1 cellular context compared by ENCODE assay signal in genomic region chr6:159077123-159077522, GRCh38.
TF ChIP-seq lines count a peak whose summit lies in the region.

No MANE protein-coding gene starts in this region.

TF ChIP-seq in WTC11, 78 proteins besides CTCF, POLR2A, EP300 and RAD21 (continued from another document):
- TF ChIP-seq PRDM15 (CRISPR knock-in tag; IDR thresholded peaks at IDR 0.05): no peak
- no peak for TF ChIP-seq RELA (CRISPR knock-in tag; IDR thresholded peaks at IDR 0.05; ENCODE audit: borderline replicate concordance)
- no peak for TF ChIP-seq SMAD4 (CRISPR knock-in tag; IDR thresholded peaks at IDR 0.05)
- TF ChIP-seq OVOL2 (CRISPR knock-in tag; IDR thresholded peaks at IDR 0.05; ENCODE audit: borderline replicate concordance): no peak
- TF ChIP-seq ETV6 (CRISPR knock-in tag; IDR thresholded peaks at IDR 0.05): no peak
- TF ChIP-seq, protein P1, sequence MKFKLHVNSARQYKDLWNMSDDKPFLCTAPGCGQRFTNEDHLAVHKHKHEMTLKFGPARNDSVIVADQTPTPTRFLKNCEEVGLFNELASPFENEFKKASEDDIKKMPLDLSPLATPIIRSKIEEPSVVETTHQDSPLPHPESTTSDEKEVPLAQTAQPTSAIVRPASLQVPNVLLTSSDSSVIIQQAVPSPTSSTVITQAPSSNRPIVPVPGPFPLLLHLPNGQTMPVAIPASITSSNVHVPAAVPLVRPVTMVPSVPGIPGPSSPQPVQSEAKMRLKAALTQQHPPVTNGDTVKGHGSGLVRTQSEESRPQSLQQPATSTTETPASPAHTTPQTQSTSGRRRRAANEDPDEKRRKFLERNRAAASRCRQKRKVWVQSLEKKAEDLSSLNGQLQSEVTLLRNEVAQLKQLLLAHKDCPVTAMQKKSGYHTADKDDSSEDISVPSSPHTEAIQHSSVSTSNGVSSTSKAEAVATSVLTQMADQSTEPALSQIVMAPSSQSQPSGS (CRISPR knock-in tag; IDR thresholded peaks at IDR 0.05; ENCODE audit: borderline replicate concordance, low read depth): no peak
